8 cellular contexts compared by ENCODE assay signal in the genomic region with DNA sequence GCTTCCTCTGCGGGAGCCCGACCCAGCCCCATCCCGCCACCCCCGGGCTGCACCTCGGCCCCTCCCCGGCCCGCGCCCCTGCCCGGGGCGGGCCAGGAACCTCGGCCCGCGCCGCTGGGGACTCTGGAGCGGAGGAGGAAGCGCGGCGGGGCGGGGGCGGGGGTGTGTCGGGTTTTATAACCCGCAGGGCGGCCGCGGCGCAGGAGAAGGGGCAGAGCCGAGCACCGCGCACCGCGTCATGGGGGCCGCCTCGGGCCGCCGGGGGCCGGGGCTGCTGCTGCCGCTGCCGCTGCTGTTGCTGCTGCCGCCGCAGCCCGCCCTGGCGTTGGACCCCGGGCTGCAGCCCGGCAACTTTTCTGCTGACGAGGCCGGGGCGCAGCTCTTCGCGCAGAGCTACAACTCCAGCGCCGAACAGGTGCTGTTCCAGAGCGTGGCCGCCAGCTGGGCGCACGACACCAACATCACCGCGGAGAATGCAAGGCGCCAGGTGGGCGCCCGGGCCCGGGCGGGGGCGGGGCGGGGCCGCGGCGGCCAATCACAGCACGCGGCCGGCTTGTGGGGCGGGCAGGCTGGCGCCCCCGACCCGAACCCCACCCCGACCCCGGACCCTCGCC. TPM values are rescaled to one million over a fixed set of nuclear protein-coding genes. Genes with fewer than 3 reads are reported as not detected.
DNase-seq lines count a peak whose midpoint lies in the region; ATAC-seq and TF ChIP-seq lines count a peak whose summit lies in the region.

A gene (plus strand): TSS at position 205 of the 614 bp plus-strand sequence. CDS start 34 bp downstream, at position 239.

- H3K79me2 ChIP-seq in GM23338 (replicated peaks; ENCODE audit: insufficient read depth) = no peaks in the 10 kb centered on the region

- DNase-seq in BJ (ENCODE audit: low read depth) (no peak), GM23338 (ENCODE audit: low spot score) (peak; percentile 85), NOMO-1 treated with DMSO at 0.1 percent for 48 hours (lab: John Stamatoyannopoulos, UW; ENCODE audit: unreplicated experiment) (peak; percentile 56), cardiac muscle cell (ENCODE audit: low read depth in 1 of 2, low spot score in 1 of 2) (peak; percentile 25 to 64), posterior cingulate gyrus (peak in 7 of 10 donors; percentile 25 to 89 (median 51))
- DNase-seq in activated naive CD4-positive, alpha-beta T cell treated with anti-CD3 and anti-CD28 coated beads for 36 hours = peak; percentile 36

- H3K27me3 ChIP-seq in BJ (ENCODE audit: control insufficient read depth, insufficient read depth, low read length) (no peaks in the 10 kb centered on the region; the same call in none of the 2 replicates), GM23338 (ENCODE audit: insufficient read depth) (peaks cover 19% of the 10 kb centered on the region), cardiac muscle cell (peaks cover 11% of the 10 kb centered on the region)

- H3F3A ChIP-seq in GM23338 (replicated peaks; ENCODE audit: low read depth) = 0 out of 2 replicates have a peak, but pooled peaks cover 5% of the 10 kb centered on the region

- H3K27ac ChIP-seq in GM23338 (ENCODE audit: low read depth) (no peak within 1 kb of the TSS), cardiac muscle cell (no peak within 1 kb of the TSS)

- H4K20me1 ChIP-seq in GM23338 (replicated peaks; ENCODE audit: insufficient read depth) = no peaks in the 10 kb centered on the region

- H3K4me1 ChIP-seq in GM23338 (ENCODE audit: insufficient read depth) (peaks cover 24% of the 10 kb centered on the region), cardiac muscle cell (ENCODE audit: low read depth) (no peaks in the 10 kb centered on the region)

- POLR2A ChIA-PET in BJ (lab: Charles Lee) = no interaction called here

- H3K36me3 ChIP-seq in BJ (ENCODE audit: control insufficient read depth, insufficient read depth, low read length) (no peaks in the 10 kb centered on the region), GM23338 (ENCODE audit: insufficient read depth) (no peaks in the 10 kb centered on the region), cardiac muscle cell (no peaks in the 10 kb centered on the region)

- intact Hi-C loops in activated naive CD4-positive, alpha-beta T cell treated with anti-CD3 and anti-CD28 coated beads for 36 hours (cut with micrococcal nuclease) = no loop called here
- intact Hi-C loops in posterior cingulate gyrus (cut with DNase I) = no loop called here

- H3K36me3 Mint-ChIP-seq in GM23338 (ENCODE audit: low read depth) = no peaks in the 10 kb centered on the region
- H3K36me3 Mint-ChIP-seq in activated naive CD4-positive, alpha-beta T cell treated with anti-CD3 and anti-CD28 coated beads for 36 hours (ENCODE audit: low read depth) = no peaks in the 10 kb centered on the region

- peak within 1 kb of the TSS; percentile 42 for H3K4me3 ChIP-seq in BJ (ENCODE audit: low read depth, low read length)
- H3K4me3 ChIP-seq in GM23338 = peak within 1 kb of the TSS; percentile 78
- peak within 1 kb of the TSS; percentile 54 for H3K4me3 ChIP-seq in cardiac muscle cell

- peak within 1 kb of the TSS; percentile 99 for H3K4me2 ChIP-seq in GM23338

- CTCF ChIA-PET in BJ (lab: Yijun Ruan, JAX) = interaction anchor here (0.8 to 7.2 kb wide), 3 partner anchors 10 to 51 kb away, joined by 3 to 135 read pairs (median 11); no protein-coding TSS in a partner anchor
- CTCF ChIA-PET in activated naive CD4-positive, alpha-beta T cell treated with anti-CD3 and anti-CD28 coated beads for 36 hours (lab: Charles Lee) = interaction anchor here (1.8 to 6.1 kb wide), 3 partner anchors 48 to 149 kb away, joined by 3 to 138 read pairs (median 14); no protein-coding TSS in a partner anchor

- H3K4me1 Mint-ChIP-seq in GM23338 = peaks cover 32% of the 10 kb centered on the region
- H3K4me1 Mint-ChIP-seq in activated naive CD4-positive, alpha-beta T cell treated with anti-CD3 and anti-CD28 coated beads for 36 hours (ENCODE audit: low read depth) = peaks cover 5% of the 10 kb centered on the region

- no peak for TF ChIP-seq CTCF in BJ (IDR thresholded peaks at IDR 0.05; ENCODE audit: insufficient read depth, low read depth, low read length)
- 0 out of 4 replicates have a peak, but pooled peaks of 1 of the 2 experiments have one; percentile 2 for TF ChIP-seq CTCF in GM23338 (conservative IDR thresholded peaks at IDR 0.05; ENCODE audit: low read depth in 2 of 2)
- no peak for TF ChIP-seq CTCF in cardiac muscle cell (IDR thresholded peaks at IDR 0.05; ENCODE audit: low read depth, low read length)

- peak; percentile 40 for ATAC-seq in GM23338
- no peak for ATAC-seq in GM18498 (IDR thresholded peaks at IDR 0.05; ENCODE audit: unreplicated experiment)
- ATAC-seq in GM19397 (IDR thresholded peaks at IDR 0.05; ENCODE audit: unreplicated experiment) = no peak

- peaks cover 34% of the 10 kb centered on the region for H3K27me3 Mint-ChIP-seq in GM23338 (ENCODE audit: insufficient read depth, low read depth, poor library complexity)
- peaks cover 37% of the 10 kb centered on the region for H3K27me3 Mint-ChIP-seq in activated naive CD4-positive, alpha-beta T cell treated with anti-CD3 and anti-CD28 coated beads for 36 hours (ENCODE audit: low read depth)

- H3K4me3 Mint-ChIP-seq in GM23338 = peak within 1 kb of the TSS; percentile 82
- peak within 1 kb of the TSS; percentile 54 for H3K4me3 Mint-ChIP-seq in activated naive CD4-positive, alpha-beta T cell treated with anti-CD3 and anti-CD28 coated beads for 36 hours

- H3K9me3 Mint-ChIP-seq in GM23338 = no peaks in the 10 kb centered on the region; the same call in 2 of the 3 replicates
- no peaks in the 10 kb centered on the region for H3K9me3 Mint-ChIP-seq in activated naive CD4-positive, alpha-beta T cell treated with anti-CD3 and anti-CD28 coated beads for 36 hours

- no peaks in the 10 kb centered on the region for H3K9me3 ChIP-seq in cardiac muscle cell (ENCODE audit: low read depth)

- no peaks in the 10 kb centered on the region for H3K9me2 ChIP-seq in GM23338 (ENCODE audit: insufficient read depth)

- H2AFZ ChIP-seq in GM23338 = peak within 1 kb of the TSS; percentile 96

- H3K27ac Mint-ChIP-seq in GM23338 = no peak within 1 kb of the TSS
- no peak within 1 kb of the TSS for H3K27ac Mint-ChIP-seq in activated naive CD4-positive, alpha-beta T cell treated with anti-CD3 and anti-CD28 coated beads for 36 hours

TF ChIP-seq in GM23338, 12 proteins besides CTCF, POLR2A, EP300 and RAD21 (continues in another document):
- peak; percentile 74 for TF ChIP-seq CREB1 (CRISPR knock-in tag; IDR thresholded peaks at IDR 0.05; ENCODE audit: low read depth)
- no peak for TF ChIP-seq NANOG (IDR thresholded peaks at IDR 0.05; ENCODE audit: borderline replicate concordance)
- no peak for TF ChIP-seq STAT1 (IDR thresholded peaks at IDR 0.05; ENCODE audit: unreplicated experiment)

RNA-seq across cellular contexts. Expression of the gene that starts here (rescaled TPM):
- polyA plus RNA-seq in BJ (2011; rRNA removed) = 1.9 and 3.1 TPM in 2 replicates
- 2.9 and 4.8 TPM in 2 replicates for polyA minus RNA-seq in BJ (2011; rRNA and poly(A)+ RNA removed)
- total RNA-seq in GM23338 (2014; rRNA removed; shearing (Covaris generic)) = 5.4 and 9.1 TPM in 2 replicates
- 0.82 and 1.0 TPM in 2 replicates for polyA plus RNA-seq in GM23338 (2016; fragmentation: Nextera tagmentation; extraction: Ambion mirVana)
- total RNA-seq in activated naive CD4-positive, alpha-beta T cell treated with anti-CD3 and anti-CD28 coated beads for 36 hours = under 1 TPM; 0.12 to 0.50 TPM
- 2.1 and 3.2 TPM in 2 replicates for total RNA-seq in cardiac muscle cell
- 1.8 and 2.5 TPM in 2 replicates for polyA plus RNA-seq in cardiac muscle cell

Comparison
In these comparisons a context has a peak if more than half of its experiments do, and no peak if none do; other contexts are left out.
1. Peak in DNase-seq in activated naive CD4-positive, alpha-beta T cell treated with anti-CD3 and anti-CD28 coated beads for 36 hours; RNA of the gene not detected or under 1 TPM.